In the genomic region with DNA sequence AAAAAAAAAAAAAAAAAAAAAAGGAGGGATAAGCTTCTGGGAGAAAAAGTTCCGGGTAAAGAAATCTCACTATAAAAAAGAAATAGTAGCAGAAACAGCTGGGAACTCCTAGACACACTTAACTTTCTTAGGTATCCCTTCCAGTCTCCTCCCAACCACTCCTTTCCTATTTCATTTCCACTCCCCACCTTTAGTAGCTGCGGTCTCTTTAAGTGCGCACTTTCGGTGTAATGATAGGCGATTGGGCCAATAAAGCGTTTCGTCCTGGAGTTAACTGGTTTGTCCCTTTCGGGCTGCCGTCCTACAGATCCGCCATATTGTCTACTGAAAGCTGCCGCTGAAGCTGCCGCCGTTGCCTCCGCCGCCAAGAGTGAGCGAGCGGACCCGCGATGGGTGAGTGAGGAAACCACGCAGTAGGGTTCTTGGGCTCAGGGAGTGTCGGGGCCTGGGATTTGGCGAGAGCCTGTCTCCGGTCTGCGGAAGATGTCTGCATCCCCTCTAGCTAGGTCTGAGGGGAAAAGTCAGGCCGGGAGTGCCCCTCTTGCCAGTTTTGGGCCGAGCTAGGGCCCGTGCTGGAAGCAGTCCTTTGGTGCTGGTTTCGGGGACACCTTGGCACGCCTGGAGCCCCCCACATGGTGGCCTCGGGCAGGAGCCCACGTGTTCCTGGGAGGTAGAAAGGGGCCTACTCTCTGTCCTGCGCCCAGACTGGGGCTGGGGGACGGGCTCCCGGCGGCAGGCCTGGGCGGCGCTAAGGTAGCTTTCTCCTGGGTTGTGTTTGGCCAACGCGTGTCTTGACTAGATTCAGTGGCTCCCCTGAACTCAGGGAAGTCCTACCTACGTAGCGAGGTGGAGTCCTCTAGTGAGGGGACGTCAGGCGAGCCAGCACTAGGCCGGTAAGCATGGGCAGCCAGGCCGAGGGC, we compare ENCODE assay signal across 1 cellular context.
TF ChIP-seq lines count a peak whose summit lies in the region.

A gene (plus strand): TSS at position 315 of the 920 bp plus-strand sequence. CDS start 75 bp downstream, at position 390.

TF ChIP-seq in K562, 482 proteins besides CTCF, POLR2A, EP300 and RAD21 (continued from another document and continues in another):
- TF ChIP-seq, protein P1, sequence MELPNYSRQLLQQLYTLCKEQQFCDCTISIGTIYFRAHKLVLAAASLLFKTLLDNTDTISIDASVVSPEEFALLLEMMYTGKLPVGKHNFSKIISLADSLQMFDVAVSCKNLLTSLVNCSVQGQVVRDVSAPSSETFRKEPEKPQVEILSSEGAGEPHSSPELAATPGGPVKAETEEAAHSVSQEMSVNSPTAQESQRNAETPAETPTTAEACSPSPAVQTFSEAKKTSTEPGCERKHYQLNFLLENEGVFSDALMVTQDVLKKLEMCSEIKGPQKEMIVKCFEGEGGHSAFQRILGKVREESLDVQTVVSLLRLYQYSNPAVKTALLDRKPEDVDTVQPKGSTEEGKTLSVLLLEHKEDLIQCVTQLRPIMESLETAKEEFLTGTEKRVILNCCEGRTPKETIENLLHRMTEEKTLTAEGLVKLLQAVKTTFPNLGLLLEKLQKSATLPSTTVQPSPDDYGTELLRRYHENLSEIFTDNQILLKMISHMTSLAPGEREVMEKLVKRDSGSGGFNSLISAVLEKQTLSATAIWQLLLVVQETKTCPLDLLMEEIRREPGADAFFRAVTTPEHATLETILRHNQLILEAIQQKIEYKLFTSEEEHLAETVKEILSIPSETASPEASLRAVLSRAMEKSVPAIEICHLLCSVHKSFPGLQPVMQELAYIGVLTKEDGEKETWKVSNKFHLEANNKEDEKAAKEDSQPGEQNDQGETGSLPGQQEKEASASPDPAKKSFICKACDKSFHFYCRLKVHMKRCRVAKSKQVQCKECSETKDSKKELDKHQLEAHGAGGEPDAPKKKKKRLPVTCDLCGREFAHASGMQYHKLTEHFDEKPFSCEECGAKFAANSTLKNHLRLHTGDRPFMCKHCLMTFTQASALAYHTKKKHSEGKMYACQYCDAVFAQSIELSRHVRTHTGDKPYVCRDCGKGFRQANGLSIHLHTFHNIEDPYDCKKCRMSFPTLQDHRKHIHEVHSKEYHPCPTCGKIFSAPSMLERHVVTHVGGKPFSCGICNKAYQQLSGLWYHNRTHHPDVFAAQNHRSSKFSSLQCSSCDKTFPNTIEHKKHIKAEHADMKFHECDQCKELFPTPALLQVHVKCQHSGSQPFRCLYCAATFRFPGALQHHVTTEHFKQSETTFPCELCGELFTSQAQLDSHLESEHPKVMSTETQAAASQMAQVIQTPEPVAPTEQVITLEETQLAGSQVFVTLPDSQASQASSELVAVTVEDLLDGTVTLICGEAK (IDR thresholded peaks at IDR 0.05): peak; percentile 85
- TF ChIP-seq, protein P1 (CRISPR knock-in tag; IDR thresholded peaks at IDR 0.05): peak; percentile 70
- TF ChIP-seq DIDO1 (tag; IDR thresholded peaks at IDR 0.05; ENCODE audit: low read depth) (peak; percentile 80), NONO (IDR thresholded peaks at IDR 0.05; ENCODE audit: low read depth in 2 of 2, low read length in 1 of 2) (no peak), MAFK (IDR thresholded peaks at IDR 0.05; ENCODE audit: low read length) (no peak; the same call in 1 of the 2 replicates)
- TF ChIP-seq, protein P2, sequence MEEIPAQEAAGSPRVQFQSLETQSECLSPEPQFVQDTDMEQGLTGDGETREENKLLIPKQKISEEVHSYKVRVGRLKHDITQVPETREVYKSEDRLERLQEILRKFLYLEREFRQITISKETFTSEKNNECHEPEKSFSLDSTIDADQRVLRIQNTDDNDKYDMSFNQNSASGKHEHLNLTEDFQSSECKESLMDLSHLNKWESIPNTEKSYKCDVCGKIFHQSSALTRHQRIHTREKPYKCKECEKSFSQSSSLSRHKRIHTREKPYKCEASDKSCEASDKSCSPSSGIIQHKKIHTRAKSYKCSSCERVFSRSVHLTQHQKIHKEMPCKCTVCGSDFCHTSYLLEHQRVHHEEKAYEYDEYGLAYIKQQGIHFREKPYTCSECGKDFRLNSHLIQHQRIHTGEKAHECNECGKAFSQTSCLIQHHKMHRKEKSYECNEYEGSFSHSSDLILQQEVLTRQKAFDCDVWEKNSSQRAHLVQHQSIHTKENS (CRISPR knock-in tag; IDR thresholded peaks at IDR 0.05): no peak
- TF ChIP-seq, protein P3, sequence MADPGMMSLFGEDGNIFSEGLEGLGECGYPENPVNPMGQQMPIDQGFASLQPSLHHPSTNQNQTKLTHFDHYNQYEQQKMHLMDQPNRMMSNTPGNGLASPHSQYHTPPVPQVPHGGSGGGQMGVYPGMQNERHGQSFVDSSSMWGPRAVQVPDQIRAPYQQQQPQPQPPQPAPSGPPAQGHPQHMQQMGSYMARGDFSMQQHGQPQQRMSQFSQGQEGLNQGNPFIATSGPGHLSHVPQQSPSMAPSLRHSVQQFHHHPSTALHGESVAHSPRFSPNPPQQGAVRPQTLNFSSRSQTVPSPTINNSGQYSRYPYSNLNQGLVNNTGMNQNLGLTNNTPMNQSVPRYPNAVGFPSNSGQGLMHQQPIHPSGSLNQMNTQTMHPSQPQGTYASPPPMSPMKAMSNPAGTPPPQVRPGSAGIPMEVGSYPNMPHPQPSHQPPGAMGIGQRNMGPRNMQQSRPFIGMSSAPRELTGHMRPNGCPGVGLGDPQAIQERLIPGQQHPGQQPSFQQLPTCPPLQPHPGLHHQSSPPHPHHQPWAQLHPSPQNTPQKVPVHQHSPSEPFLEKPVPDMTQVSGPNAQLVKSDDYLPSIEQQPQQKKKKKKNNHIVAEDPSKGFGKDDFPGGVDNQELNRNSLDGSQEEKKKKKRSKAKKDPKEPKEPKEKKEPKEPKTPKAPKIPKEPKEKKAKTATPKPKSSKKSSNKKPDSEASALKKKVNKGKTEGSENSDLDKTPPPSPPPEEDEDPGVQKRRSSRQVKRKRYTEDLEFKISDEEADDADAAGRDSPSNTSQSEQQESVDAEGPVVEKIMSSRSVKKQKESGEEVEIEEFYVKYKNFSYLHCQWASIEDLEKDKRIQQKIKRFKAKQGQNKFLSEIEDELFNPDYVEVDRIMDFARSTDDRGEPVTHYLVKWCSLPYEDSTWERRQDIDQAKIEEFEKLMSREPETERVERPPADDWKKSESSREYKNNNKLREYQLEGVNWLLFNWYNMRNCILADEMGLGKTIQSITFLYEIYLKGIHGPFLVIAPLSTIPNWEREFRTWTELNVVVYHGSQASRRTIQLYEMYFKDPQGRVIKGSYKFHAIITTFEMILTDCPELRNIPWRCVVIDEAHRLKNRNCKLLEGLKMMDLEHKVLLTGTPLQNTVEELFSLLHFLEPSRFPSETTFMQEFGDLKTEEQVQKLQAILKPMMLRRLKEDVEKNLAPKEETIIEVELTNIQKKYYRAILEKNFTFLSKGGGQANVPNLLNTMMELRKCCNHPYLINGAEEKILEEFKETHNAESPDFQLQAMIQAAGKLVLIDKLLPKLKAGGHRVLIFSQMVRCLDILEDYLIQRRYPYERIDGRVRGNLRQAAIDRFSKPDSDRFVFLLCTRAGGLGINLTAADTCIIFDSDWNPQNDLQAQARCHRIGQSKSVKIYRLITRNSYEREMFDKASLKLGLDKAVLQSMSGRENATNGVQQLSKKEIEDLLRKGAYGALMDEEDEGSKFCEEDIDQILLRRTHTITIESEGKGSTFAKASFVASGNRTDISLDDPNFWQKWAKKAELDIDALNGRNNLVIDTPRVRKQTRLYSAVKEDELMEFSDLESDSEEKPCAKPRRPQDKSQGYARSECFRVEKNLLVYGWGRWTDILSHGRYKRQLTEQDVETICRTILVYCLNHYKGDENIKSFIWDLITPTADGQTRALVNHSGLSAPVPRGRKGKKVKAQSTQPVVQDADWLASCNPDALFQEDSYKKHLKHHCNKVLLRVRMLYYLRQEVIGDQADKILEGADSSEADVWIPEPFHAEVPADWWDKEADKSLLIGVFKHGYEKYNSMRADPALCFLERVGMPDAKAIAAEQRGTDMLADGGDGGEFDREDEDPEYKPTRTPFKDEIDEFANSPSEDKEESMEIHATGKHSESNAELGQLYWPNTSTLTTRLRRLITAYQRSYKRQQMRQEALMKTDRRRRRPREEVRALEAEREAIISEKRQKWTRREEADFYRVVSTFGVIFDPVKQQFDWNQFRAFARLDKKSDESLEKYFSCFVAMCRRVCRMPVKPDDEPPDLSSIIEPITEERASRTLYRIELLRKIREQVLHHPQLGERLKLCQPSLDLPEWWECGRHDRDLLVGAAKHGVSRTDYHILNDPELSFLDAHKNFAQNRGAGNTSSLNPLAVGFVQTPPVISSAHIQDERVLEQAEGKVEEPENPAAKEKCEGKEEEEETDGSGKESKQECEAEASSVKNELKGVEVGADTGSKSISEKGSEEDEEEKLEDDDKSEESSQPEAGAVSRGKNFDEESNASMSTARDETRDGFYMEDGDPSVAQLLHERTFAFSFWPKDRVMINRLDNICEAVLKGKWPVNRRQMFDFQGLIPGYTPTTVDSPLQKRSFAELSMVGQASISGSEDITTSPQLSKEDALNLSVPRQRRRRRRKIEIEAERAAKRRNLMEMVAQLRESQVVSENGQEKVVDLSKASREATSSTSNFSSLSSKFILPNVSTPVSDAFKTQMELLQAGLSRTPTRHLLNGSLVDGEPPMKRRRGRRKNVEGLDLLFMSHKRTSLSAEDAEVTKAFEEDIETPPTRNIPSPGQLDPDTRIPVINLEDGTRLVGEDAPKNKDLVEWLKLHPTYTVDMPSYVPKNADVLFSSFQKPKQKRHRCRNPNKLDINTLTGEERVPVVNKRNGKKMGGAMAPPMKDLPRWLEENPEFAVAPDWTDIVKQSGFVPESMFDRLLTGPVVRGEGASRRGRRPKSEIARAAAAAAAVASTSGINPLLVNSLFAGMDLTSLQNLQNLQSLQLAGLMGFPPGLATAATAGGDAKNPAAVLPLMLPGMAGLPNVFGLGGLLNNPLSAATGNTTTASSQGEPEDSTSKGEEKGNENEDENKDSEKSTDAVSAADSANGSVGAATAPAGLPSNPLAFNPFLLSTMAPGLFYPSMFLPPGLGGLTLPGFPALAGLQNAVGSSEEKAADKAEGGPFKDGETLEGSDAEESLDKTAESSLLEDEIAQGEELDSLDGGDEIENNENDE (IDR thresholded peaks at IDR 0.05; ENCODE audit: low read depth, low read length): no peak
- TF ChIP-seq, protein P4, sequence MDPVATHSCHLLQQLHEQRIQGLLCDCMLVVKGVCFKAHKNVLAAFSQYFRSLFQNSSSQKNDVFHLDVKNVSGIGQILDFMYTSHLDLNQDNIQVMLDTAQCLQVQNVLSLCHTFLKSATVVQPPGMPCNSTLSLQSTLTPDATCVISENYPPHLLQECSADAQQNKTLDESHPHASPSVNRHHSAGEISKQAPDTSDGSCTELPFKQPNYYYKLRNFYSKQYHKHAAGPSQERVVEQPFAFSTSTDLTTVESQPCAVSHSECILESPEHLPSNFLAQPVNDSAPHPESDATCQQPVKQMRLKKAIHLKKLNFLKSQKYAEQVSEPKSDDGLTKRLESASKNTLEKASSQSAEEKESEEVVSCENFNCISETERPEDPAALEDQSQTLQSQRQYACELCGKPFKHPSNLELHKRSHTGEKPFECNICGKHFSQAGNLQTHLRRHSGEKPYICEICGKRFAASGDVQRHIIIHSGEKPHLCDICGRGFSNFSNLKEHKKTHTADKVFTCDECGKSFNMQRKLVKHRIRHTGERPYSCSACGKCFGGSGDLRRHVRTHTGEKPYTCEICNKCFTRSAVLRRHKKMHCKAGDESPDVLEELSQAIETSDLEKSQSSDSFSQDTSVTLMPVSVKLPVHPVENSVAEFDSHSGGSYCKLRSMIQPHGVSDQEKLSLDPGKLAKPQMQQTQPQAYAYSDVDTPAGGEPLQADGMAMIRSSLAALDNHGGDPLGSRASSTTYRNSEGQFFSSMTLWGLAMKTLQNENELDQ (CRISPR knock-in tag; IDR thresholded peaks at IDR 0.05; ENCODE audit: borderline replicate concordance): peak; percentile 69; the same call in 1 of the 2 replicates
- TF ChIP-seq, protein P5, sequence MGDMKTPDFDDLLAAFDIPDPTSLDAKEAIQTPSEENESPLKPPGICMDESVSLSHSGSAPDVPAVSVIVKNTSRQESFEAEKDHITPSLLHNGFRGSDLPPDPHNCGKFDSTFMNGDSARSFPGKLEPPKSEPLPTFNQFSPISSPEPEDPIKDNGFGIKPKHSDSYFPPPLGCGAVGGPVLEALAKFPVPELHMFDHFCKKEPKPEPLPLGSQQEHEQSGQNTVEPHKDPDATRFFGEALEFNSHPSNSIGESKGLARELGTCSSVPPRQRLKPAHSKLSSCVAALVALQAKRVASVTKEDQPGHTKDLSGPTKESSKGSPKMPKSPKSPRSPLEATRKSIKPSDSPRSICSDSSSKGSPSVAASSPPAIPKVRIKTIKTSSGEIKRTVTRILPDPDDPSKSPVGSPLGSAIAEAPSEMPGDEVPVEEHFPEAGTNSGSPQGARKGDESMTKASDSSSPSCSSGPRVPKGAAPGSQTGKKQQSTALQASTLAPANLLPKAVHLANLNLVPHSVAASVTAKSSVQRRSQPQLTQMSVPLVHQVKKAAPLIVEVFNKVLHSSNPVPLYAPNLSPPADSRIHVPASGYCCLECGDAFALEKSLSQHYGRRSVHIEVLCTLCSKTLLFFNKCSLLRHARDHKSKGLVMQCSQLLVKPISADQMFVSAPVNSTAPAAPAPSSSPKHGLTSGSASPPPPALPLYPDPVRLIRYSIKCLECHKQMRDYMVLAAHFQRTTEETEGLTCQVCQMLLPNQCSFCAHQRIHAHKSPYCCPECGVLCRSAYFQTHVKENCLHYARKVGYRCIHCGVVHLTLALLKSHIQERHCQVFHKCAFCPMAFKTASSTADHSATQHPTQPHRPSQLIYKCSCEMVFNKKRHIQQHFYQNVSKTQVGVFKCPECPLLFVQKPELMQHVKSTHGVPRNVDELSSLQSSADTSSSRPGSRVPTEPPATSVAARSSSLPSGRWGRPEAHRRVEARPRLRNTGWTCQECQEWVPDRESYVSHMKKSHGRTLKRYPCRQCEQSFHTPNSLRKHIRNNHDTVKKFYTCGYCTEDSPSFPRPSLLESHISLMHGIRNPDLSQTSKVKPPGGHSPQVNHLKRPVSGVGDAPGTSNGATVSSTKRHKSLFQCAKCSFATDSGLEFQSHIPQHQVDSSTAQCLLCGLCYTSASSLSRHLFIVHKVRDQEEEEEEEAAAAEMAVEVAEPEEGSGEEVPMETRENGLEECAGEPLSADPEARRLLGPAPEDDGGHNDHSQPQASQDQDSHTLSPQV (IDR thresholded peaks at IDR 0.05): peak; percentile 30; the same call in 1 of the 2 replicates
